In the genomic region with DNA sequence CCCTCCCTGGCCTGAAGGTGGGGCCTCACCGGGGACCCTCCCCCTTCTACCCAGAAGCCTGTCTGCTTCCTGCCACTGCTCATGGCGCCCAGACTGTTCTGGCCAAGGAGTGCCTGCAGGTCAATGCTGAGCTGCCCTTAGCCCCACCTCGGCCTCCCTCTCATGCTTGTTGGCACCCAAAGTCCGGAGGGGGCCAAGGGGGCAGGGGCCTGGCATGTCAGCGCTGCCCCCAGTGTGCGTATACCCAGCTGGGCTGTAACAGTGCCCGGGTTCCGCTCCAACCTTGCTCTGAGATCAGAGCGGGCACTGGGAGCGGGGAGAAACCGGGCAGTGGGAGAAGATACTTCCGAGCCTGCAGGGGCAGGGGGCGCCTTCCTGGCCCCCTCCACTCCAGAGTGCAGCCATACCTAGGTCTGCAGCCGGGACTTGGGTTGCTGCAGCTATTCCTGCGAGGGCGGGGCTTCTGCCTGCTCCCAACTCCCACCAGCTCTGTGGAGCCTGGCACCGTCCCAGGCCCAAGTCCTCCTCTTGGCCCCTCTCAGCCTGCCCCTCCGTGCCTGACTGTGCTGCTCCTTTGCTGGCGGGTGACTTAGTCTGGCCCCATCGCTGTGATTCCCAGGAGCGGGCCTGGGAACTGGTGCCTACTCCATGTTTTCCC, we compare ENCODE assay signal across 32 cellular contexts. TPM values are rescaled to one million over a fixed set of nuclear protein-coding genes. Genes with fewer than 3 reads are reported as not detected.
"Had no signal": no experiment of that assay in that cellular context is flagged by ENCODE, and none has a peak within 500 bp of the region (broad histone marks: within the 10 kb centered on the region; RNA-seq: fewer than 3 reads in every experiment).

No MANE protein-coding gene starts in this region.

- H3K9ac ChIP-seq: SK-N-SH had no signal

- H3K9me3 ChIP-seq: colonic mucosa, esophagus squamous epithelium, left ventricle myocardium inferior, right lobe of liver, SK-N-SH, suprapubic skin, tibial artery had no signal

- H3K36me3 ChIP-seq: colonic mucosa had no signal

- H3K4me1 ChIP-seq: colonic mucosa, esophagus squamous epithelium, left ventricle myocardium inferior, right lobe of liver, suprapubic skin, tibial artery had no signal

- H3K4me1 Mint-ChIP-seq: activated CD4-positive, alpha-beta T cell treated with anti-CD3 and anti-CD28 coated beads, Interleukin-2, amount 10 ng/mL, durations not matched to agents 24 days and 14 days; activated naive CD4-positive, alpha-beta T cell treated with anti-CD3 and anti-CD28 coated beads, Interleukin-2, amount 10 ng/mL, durations not matched to agents 7 days and 5 days; naive B cell had no signal

- H3K4me3 ChIP-seq: colonic mucosa, esophagus squamous epithelium, left ventricle myocardium inferior, lung, right lobe of liver, skin epidermis, suprapubic skin, tibial artery had no signal

- H3K9me3 Mint-ChIP-seq: activated CD4-positive, alpha-beta memory T cell treated with anti-CD3 and anti-CD28 coated beads for 36 hours; activated CD4-positive, alpha-beta T cell treated with anti-CD3 and anti-CD28 coated beads, Interleukin-2, amount 10 ng/mL, durations not matched to agents 24 days and 14 days; activated naive CD4-positive, alpha-beta T cell treated with anti-CD3 and anti-CD28 coated beads, Interleukin-2, amount 10 ng/mL, durations not matched to agents 7 days and 5 days; activated T-helper 1 cell treated with anti-CD3 and anti-CD28 coated beads, Interleukin-12 subunit alpha, Interleukin-12 subunit beta, Interleukin-2, Interleukin-4 antibody, amounts not matched to agents 30 ng/mL and 10 ng/mL and 1 ng/mL, durations not matched to agents 14 hours and 24 hours and 36 hours; stimulated activated effector memory CD8-positive, alpha-beta T cell treated with anti-CD3 and anti-CD28 coated beads, Interleukin-12 subunit alpha, Interleukin-12 subunit beta, amount 100 ng/mL, for 72 hours had no signal

- DNase-seq: activated CD4-positive, alpha-beta memory T cell treated with anti-CD3 and anti-CD28 coated beads for 36 hours; activated CD4-positive, alpha-beta T cell treated with anti-CD3 and anti-CD28 coated beads, Interleukin-2, amount 10 ng/mL, durations not matched to agents 24 days and 14 days; activated CD4-positive, CD25-positive, alpha-beta regulatory T cell treated with anti-CD3 and anti-CD28 coated beads, Interleukin-2, amount 50 U/mL, for 72 hours; activated CD8-positive, alpha-beta memory T cell treated with anti-CD3 and anti-CD28 coated beads, Interleukin-2, amount 50 U/mL, for 4 hours; activated effector memory CD4-positive, alpha-beta T cell treated with anti-CD3 and anti-CD28 coated beads, Interleukin-2, amount 50 U/mL, for 16 hours; activated naive CD4-positive, alpha-beta T cell treated with anti-CD3 and anti-CD28 coated beads, Interleukin-2, amount 10 ng/mL, durations not matched to agents 7 days and 5 days; activated T-cell treated with anti-CD3 and anti-CD28 coated beads, Interleukin-2, amount 50 U/mL, for 1 hour; amniotic stem cell; colonic mucosa; effector CD8-positive, alpha-beta T cell; esophagus squamous epithelium; foreskin melanocyte; left ventricle myocardium inferior; naive B cell; stimulated activated CD4-positive, alpha-beta T cell treated with anti-CD3 and anti-CD28 coated beads, Interleukin-4, amount 100 ng/mL, for 24 hours; SW 1271; T-helper 17 cell; T1000; tibial artery; WERI-Rb-1 had no signal

- H3K27me3 ChIP-seq: colonic mucosa, esophagus squamous epithelium, right lobe of liver, suprapubic skin, tibial artery had no signal

- H3K4me2 ChIP-seq: SK-N-SH had no signal

- H3K27ac Mint-ChIP-seq: activated CD4-positive, alpha-beta memory T cell treated with anti-CD3 and anti-CD28 coated beads for 36 hours; activated CD4-positive, alpha-beta T cell treated with anti-CD3 and anti-CD28 coated beads, Interleukin-2, amount 10 ng/mL, durations not matched to agents 24 days and 14 days; activated naive CD4-positive, alpha-beta T cell treated with anti-CD3 and anti-CD28 coated beads, Interleukin-2, amount 10 ng/mL, durations not matched to agents 7 days and 5 days; activated T-helper 1 cell treated with anti-CD3 and anti-CD28 coated beads, Interleukin-12 subunit alpha, Interleukin-12 subunit beta, Interleukin-2, Interleukin-4 antibody, amounts not matched to agents 30 ng/mL and 10 ng/mL and 1 ng/mL, durations not matched to agents 14 hours and 24 hours and 36 hours; stimulated activated effector memory CD8-positive, alpha-beta T cell treated with anti-CD3 and anti-CD28 coated beads, Interleukin-12 subunit alpha, Interleukin-12 subunit beta, amount 100 ng/mL, for 72 hours had no signal

- H3K4me3 Mint-ChIP-seq: activated CD4-positive, alpha-beta memory T cell treated with anti-CD3 and anti-CD28 coated beads for 36 hours; activated CD4-positive, alpha-beta T cell treated with anti-CD3 and anti-CD28 coated beads, Interleukin-2, amount 10 ng/mL, durations not matched to agents 24 days and 14 days; activated naive CD4-positive, alpha-beta T cell treated with anti-CD3 and anti-CD28 coated beads, Interleukin-2, amount 10 ng/mL, durations not matched to agents 7 days and 5 days; activated T-helper 1 cell treated with anti-CD3 and anti-CD28 coated beads, Interleukin-12 subunit alpha, Interleukin-12 subunit beta, Interleukin-2, Interleukin-4 antibody, amounts not matched to agents 30 ng/mL and 10 ng/mL and 1 ng/mL, durations not matched to agents 14 hours and 24 hours and 36 hours; naive B cell; stimulated activated effector memory CD8-positive, alpha-beta T cell treated with anti-CD3 and anti-CD28 coated beads, Interleukin-12 subunit alpha, Interleukin-12 subunit beta, amount 100 ng/mL, for 72 hours; T-helper 17 cell had no signal

- ATAC-seq: stimulated activated effector memory CD8-positive, alpha-beta T cell treated with anti-CD3 and anti-CD28 coated beads, Interleukin-12 subunit alpha, Interleukin-12 subunit beta, amount 100 ng/mL, for 72 hours; T-helper 17 cell had no signal

- H3K27me3 Mint-ChIP-seq: activated CD4-positive, alpha-beta memory T cell treated with anti-CD3 and anti-CD28 coated beads for 36 hours; activated CD4-positive, alpha-beta T cell treated with anti-CD3 and anti-CD28 coated beads, Interleukin-2, amount 10 ng/mL, durations not matched to agents 24 days and 14 days; activated naive CD4-positive, alpha-beta T cell treated with anti-CD3 and anti-CD28 coated beads, Interleukin-2, amount 10 ng/mL, durations not matched to agents 7 days and 5 days; naive B cell; T-helper 17 cell had no signal

- FAIRE-seq: bronchial epithelial cell, endometrium, islet of Langerhans had no signal

- H3K27ac ChIP-seq: colonic mucosa, epithelial cell of prostate, esophagus squamous epithelium, left ventricle myocardium inferior, right lobe of liver, skin epidermis, suprapubic skin, tibial artery, WERI-Rb-1 had no signal

RNA-seq across cellular contexts. Expression of a gene that starts 21.4 kb away (rescaled TPM):
- total RNA-seq: activated CD4-positive, alpha-beta memory T cell treated with anti-CD3 and anti-CD28 coated beads for 36 hours; activated CD4-positive, alpha-beta T cell treated with anti-CD3 and anti-CD28 coated beads, Interleukin-2, amount 10 ng/mL, durations not matched to agents 24 days and 14 days; activated CD8-positive, alpha-beta memory T cell treated with anti-CD3 and anti-CD28 coated beads for 36 hours; activated T-helper 1 cell treated with anti-CD3 and anti-CD28 coated beads, Interleukin-12 subunit alpha, Interleukin-12 subunit beta, Interleukin-2, Interleukin-4 antibody, amounts not matched to agents 30 ng/mL and 10 ng/mL and 1 ng/mL, durations not matched to agents 14 hours and 24 hours and 36 hours had no signal
